In the genomic region with DNA sequence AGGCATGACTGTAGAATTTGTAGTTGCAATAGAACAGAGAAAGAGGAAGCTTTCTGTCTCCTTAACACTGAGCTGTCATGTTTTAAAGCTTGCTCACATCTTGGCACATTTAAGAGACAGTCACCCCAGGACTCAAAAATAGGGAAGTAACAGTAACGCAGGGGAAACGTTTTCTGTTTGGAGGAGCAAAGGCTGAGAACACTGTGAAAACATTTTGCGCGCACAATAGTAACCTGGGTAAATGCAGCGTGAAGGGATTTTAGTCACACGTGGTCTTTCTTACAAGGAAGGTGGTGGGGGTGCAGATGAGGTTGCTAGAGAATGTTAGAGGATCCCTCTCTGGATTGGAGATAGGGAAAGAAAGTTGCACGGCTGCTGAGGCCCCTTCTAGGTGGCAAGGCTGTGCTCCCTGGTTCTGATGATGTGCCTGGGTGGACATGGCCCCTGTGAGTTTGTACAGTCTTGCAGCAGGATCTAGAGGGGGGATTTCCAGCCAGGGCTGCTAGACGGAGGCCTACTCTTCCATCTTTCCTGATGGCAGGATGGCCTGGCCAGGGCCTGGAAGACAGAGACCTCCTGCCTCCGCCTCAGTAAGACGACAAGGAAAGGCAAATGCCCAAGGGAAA, we compare ENCODE assay signal across 8 cellular contexts. TPM values are rescaled to one million over a fixed set of nuclear protein-coding genes. Genes with fewer than 3 reads are reported as not detected.
DNase-seq lines count a peak whose midpoint lies in the region; ATAC-seq and TF ChIP-seq lines count a peak whose summit lies in the region.

No MANE protein-coding gene starts in this region.

- H3K27ac Mint-ChIP-seq in progenitor cell of endocrine pancreas, result no peak overlapping the region

- DNase-seq in adrenal gland (peak in 2 of 7 donors; percentile 7 to 33), pons (ENCODE audit: low spot score) (peak; percentile 76), NCI-H2081 (lab: John Stamatoyannopoulos, UW) (no peak), NCI-H1436 treated with DMSO at 0.1 percent for 48 hours (lab: John Stamatoyannopoulos, UW) (no peak), progenitor cell of endocrine pancreas (ENCODE audit: low spot score, unreplicated experiment) (no peak)

- TF ChIP-seq CTCF in adrenal gland (IDR thresholded peaks at IDR 0.05), result no peak
- no peak for TF ChIP-seq CTCF in progenitor cell of endocrine pancreas (IDR thresholded peaks at IDR 0.05; ENCODE audit: unreplicated experiment)

- intact Hi-C loops in adrenal gland (cut with DNase I), result loop anchor here in 1 of 2 donors (10.0 kb wide), 1 partner anchor 317 kb away; no protein-coding TSS in a partner anchor

- peaks cover 8 to 14% of the 10 kb centered on the region in 2 donors for H3K4me1 ChIP-seq in adrenal gland (replicated peaks in 1 of 2)

- H3K4me1 Mint-ChIP-seq in progenitor cell of endocrine pancreas (ENCODE audit: low read depth), result no peaks in the 10 kb centered on the region

- H3K9me3 ChIP-seq in adrenal gland (replicated peaks in 1 of 3), result no peaks in the 10 kb centered on the region

- H3K9me3 Mint-ChIP-seq in progenitor cell of endocrine pancreas (ENCODE audit: low read depth), result no peaks in the 10 kb centered on the region

- WGBS in adrenal gland, 4 donors, result 76 to 83% (median 79%) methylated on average over 9 to 10 of the region's 10 CpGs

- peak overlapping the region in 3 of 5 donors; percentile 22 to 74 (median 61) for H3K27ac ChIP-seq in adrenal gland

- peaks cover 0 to 7% of the 10 kb centered on the region in 2 donors for H3K36me3 ChIP-seq in adrenal gland (replicated peaks in 1 of 2)

- no peaks in the 10 kb centered on the region for H3K27me3 Mint-ChIP-seq in progenitor cell of endocrine pancreas

- no peak overlapping the region for H3K4me3 ChIP-seq in adrenal gland

- H3K27me3 ChIP-seq in adrenal gland, result no peaks in the 10 kb centered on the region

- ATAC-seq in GM18511 (IDR thresholded peaks at IDR 0.05; ENCODE audit: unreplicated experiment) (peak; percentile 63), HG03175 (IDR thresholded peaks at IDR 0.05; ENCODE audit: unreplicated experiment) (peak; percentile 58), HG02571 (IDR thresholded peaks at IDR 0.05; ENCODE audit: unreplicated experiment) (no peak)

- H3K36me3 Mint-ChIP-seq in progenitor cell of endocrine pancreas (ENCODE audit: insufficient read depth), result no peaks in the 10 kb centered on the region

- TF ChIP-seq POLR2A in adrenal gland (IDR thresholded peaks at IDR 0.05), result no peak

- H3K4me3 Mint-ChIP-seq in progenitor cell of endocrine pancreas (ENCODE audit: low read depth), result no peak overlapping the region

RNA-seq across cellular contexts. Expression of a gene that starts 12.0 kb away (rescaled TPM):
- 1 to 10 TPM in 7 of 8 donors, under 1 TPM in 1; 0.97 to 6.1 (median 3.3) TPM for total RNA-seq in adrenal gland
- polyA plus RNA-seq in adrenal gland, result 1 to 10 TPM; 3.4 to 5.1 (median 3.8) TPM
- 3.0 and 4.0 TPM in 2 replicates for total RNA-seq in progenitor cell of endocrine pancreas
